Comparison of ENCODE assay signal across 17 cellular contexts in genomic region chr2:108905906-108906305, GRCh38.
"Had no signal": no experiment of that assay in that cellular context is flagged by ENCODE, and none has a peak within 500 bp of the region (broad histone marks: within the 10 kb centered on the region; RNA-seq: fewer than 3 reads in every experiment).

No MANE protein-coding gene starts in this region.

- H3K27ac ChIP-seq: brain microvascular endothelial cell, left lung, pancreas, uterus had no signal

- DNase-seq: activated CD4-positive, alpha-beta T cell treated with anti-CD3 and anti-CD28 coated beads, Interleukin-2, amount 50 U/mL, for 1 hour; activated CD4-positive, CD25-positive, alpha-beta regulatory T cell treated with anti-CD3 and anti-CD28 coated beads, Interleukin-2, amount 50 U/mL, for 72 hours; activated effector memory CD4-positive, alpha-beta T cell treated with anti-CD3 and anti-CD28 coated beads, Interleukin-2, amount 50 U/mL, for 16 hours; activated naive CD4-positive, alpha-beta T cell treated with anti-CD3 and anti-CD28 coated beads, Interleukin-2, amount 50 U/mL, for 16 hours; activated T-cell treated with anti-CD3 and anti-CD28 coated beads, Interleukin-2, amount 50 U/mL, for 72 hours; brain microvascular endothelial cell; central memory CD4-positive, alpha-beta T cell; erythroblast; hypothalamus; left lung; mesenchymal stem cell; stimulated activated naive B cell treated with anti-CD40 and anti-IgM and Interleukin-4, amounts not matched to agents 10 μg/mL and 1 μg/mL and 100 μg/mL, for 72 hours; T1000; uterus had no signal

- H3K4me3 Mint-ChIP-seq: activated T-cell treated with anti-CD3 and anti-CD28 coated beads, Interleukin-2, amount 50 U/mL, for 72 hours; naive thymus-derived CD4-positive, alpha-beta T cell; stimulated activated naive B cell treated with anti-CD40 and anti-IgM and Interleukin-4, amounts not matched to agents 10 μg/mL and 1 μg/mL and 100 μg/mL, for 72 hours had no signal

- H3K36me3 Mint-ChIP-seq: stimulated activated naive B cell treated with anti-CD40 and anti-IgM and Interleukin-4, amounts not matched to agents 10 μg/mL and 1 μg/mL and 100 μg/mL, for 72 hours had no signal

- H3K27me3 ChIP-seq: brain microvascular endothelial cell, left lung, pancreas, uterus had no signal

- H3K9me3 ChIP-seq: mucosa of descending colon, pancreas, uterus had no signal

- ATAC-seq: activated T-cell treated with anti-CD3 and anti-CD28 coated beads, Interleukin-2, amount 50 U/mL, for 72 hours; left lung; naive thymus-derived CD4-positive, alpha-beta T cell; stimulated activated naive B cell treated with anti-CD40 and anti-IgM and Interleukin-4, amounts not matched to agents 10 μg/mL and 1 μg/mL and 100 μg/mL, for 72 hours had no signal

- H3K4me3 ChIP-seq: left lung, mucosa of descending colon, pancreas, uterus had no signal

- H3K4me1 Mint-ChIP-seq: stimulated activated naive B cell treated with anti-CD40 and anti-IgM and Interleukin-4, amounts not matched to agents 10 μg/mL and 1 μg/mL and 100 μg/mL, for 72 hours had no signal

- H3K9me3 Mint-ChIP-seq: activated T-cell treated with anti-CD3 and anti-CD28 coated beads, Interleukin-2, amount 50 U/mL, for 72 hours; stimulated activated naive B cell treated with anti-CD40 and anti-IgM and Interleukin-4, amounts not matched to agents 10 μg/mL and 1 μg/mL and 100 μg/mL, for 72 hours had no signal

- H3K27ac Mint-ChIP-seq: activated T-cell treated with anti-CD3 and anti-CD28 coated beads, Interleukin-2, amount 50 U/mL, for 72 hours; stimulated activated naive B cell treated with anti-CD40 and anti-IgM and Interleukin-4, amounts not matched to agents 10 μg/mL and 1 μg/mL and 100 μg/mL, for 72 hours had no signal

- H3K4me1 ChIP-seq: left lung, pancreas, uterus had no signal

- H3K36me3 ChIP-seq: brain microvascular endothelial cell, left lung, pancreas, uterus had no signal

- H3K27me3 Mint-ChIP-seq: naive thymus-derived CD4-positive, alpha-beta T cell had no signal
